Comparison of ENCODE assay signal across 12 cellular contexts in genomic region chr3:140467104-140467577, GRCh38.
DNase-seq lines count a peak whose midpoint lies in the region; ATAC-seq and TF ChIP-seq lines count a peak whose summit lies in the region.
"Had no signal": no experiment of that assay in that cellular context is flagged by ENCODE, and none has a peak within 500 bp of the region (broad histone marks: within the 10 kb centered on the region; RNA-seq: fewer than 3 reads in every experiment).

No MANE protein-coding gene starts in this region.

- intact Hi-C loops in Calu3 (cut with micrococcal nuclease; ENCODE audit: unreplicated experiment) (no loop called here), posterior cingulate gyrus (cut with DNase I) (no loop called here)

- H3K4me1 Mint-ChIP-seq in Calu3 (ENCODE audit: low read depth, unreplicated experiment): no peaks in the 10 kb centered on the region
- peaks cover 54% of the 10 kb centered on the region for H3K4me1 Mint-ChIP-seq in chondrocyte (ENCODE audit: low read depth)
- H3K4me1 Mint-ChIP-seq in mesothelial cell of epicardium: peaks cover 16% of the 10 kb centered on the region
- H3K4me1 Mint-ChIP-seq: memory B cell had no signal

- BruUV-seq in Calu3 (replicated peaks; lab: Mats Ljungman, UMichigan): no TSS peak

- H3K27me3 Mint-ChIP-seq in Calu3 (ENCODE audit: unreplicated experiment): peaks cover 46% of the 10 kb centered on the region
- no peaks in the 10 kb centered on the region for H3K27me3 Mint-ChIP-seq in chondrocyte (ENCODE audit: low read depth)
- peaks cover 7% of the 10 kb centered on the region for H3K27me3 Mint-ChIP-seq in mesothelial cell of epicardium (ENCODE audit: low read depth)

- no peak overlapping the region for H3K27ac Mint-ChIP-seq in Calu3 (ENCODE audit: unreplicated experiment)
- peak overlapping the region; percentile 95 for H3K27ac Mint-ChIP-seq in chondrocyte (ENCODE audit: unreplicated experiment)
- H3K27ac Mint-ChIP-seq in mesothelial cell of epicardium: peak overlapping the region; percentile 45
- H3K27ac Mint-ChIP-seq: memory B cell had no signal

- TF ChIP-seq CTCF in Calu3 (IDR thresholded peaks at IDR 0.05; ENCODE audit: unreplicated experiment) (no peak), chondrocyte (IDR thresholded peaks at IDR 0.05) (no peak), mesothelial cell of epicardium (IDR thresholded peaks at IDR 0.05; ENCODE audit: unreplicated experiment) (no peak)

- H3K4me3 Mint-ChIP-seq in Calu3 (ENCODE audit: low read depth, unreplicated experiment) (no peak overlapping the region), chondrocyte (ENCODE audit: unreplicated experiment) (no peak overlapping the region), mesothelial cell of epicardium (no peak overlapping the region)
- H3K4me3 Mint-ChIP-seq: memory B cell had no signal

- H3K9me3 Mint-ChIP-seq in Calu3 (ENCODE audit: low read depth, unreplicated experiment) (no peaks in the 10 kb centered on the region), chondrocyte (ENCODE audit: low read depth) (no peaks in the 10 kb centered on the region), mesothelial cell of epicardium (no peaks in the 10 kb centered on the region)
- H3K9me3 Mint-ChIP-seq: memory B cell had no signal

- DNase-seq in Calu3 (peak; percentile 13), HK-2 (ENCODE audit: unreplicated experiment) (peak; percentile 49), chondrocyte (ENCODE audit: low spot score) (no peak), mesothelial cell of epicardium (ENCODE audit: low spot score in 2 of 2, unreplicated experiment in 2 of 2) (no peak), NCI-H748 (lab: John Stamatoyannopoulos, UW; ENCODE audit: unreplicated experiment) (no peak), D341Med (ENCODE audit: low spot score) (no peak), posterior cingulate gyrus (no peak)
- DNase-seq: activated CD4-positive, CD25-positive, alpha-beta regulatory T cell treated with anti-CD3 and anti-CD28 coated beads, Interleukin-2, amount 50 U/mL, for 72 hours; NCI-H1105 treated with DMSO at 0.1 percent for 48 hours; stomach had no signal

- CTCF ChIA-PET in Calu3 (lab: Charles Lee): no interaction called here

- ATAC-seq in GM19023 (IDR thresholded peaks at IDR 0.05; ENCODE audit: unreplicated experiment): no peak

- H3K36me3 Mint-ChIP-seq in Calu3 (ENCODE audit: insufficient read depth, unreplicated experiment) (no peaks in the 10 kb centered on the region), chondrocyte (ENCODE audit: low read depth) (peaks cover 4% of the 10 kb centered on the region), mesothelial cell of epicardium (no peaks in the 10 kb centered on the region)
- H3K36me3 Mint-ChIP-seq: memory B cell had no signal

Comparison
In these comparisons a context has a peak if more than half of its experiments do, and no peak if none do; other contexts are left out.
1. DNase-seq: peak in Calu3 (single experiment) and HK-2 (single experiment); none in chondrocyte (single experiment), mesothelial cell of epicardium (0 of 2), NCI-H748 (single experiment), D341Med (single experiment) and posterior cingulate gyrus (0 of 10).